In genomic region chr1:103110701-103111100, GRCh38 we compare ENCODE assay signal across 31 cellular contexts. TPM values are rescaled to one million over a fixed set of nuclear protein-coding genes. Genes with fewer than 3 reads are reported as not detected.
DNase-seq lines count a peak whose midpoint lies in the region; ATAC-seq and TF ChIP-seq lines count a peak whose summit lies in the region.
"Had no signal": no experiment of that assay in that cellular context is flagged by ENCODE, and none has a peak within 500 bp of the region (broad histone marks: within the 10 kb centered on the region; RNA-seq: fewer than 3 reads in every experiment).

No MANE protein-coding gene starts in this region.

- POLR2A ChIA-PET in SK-N-SH (lab: Yijun Ruan, JAX), result no interaction called here

- CTCF ChIA-PET in SK-N-SH (lab: Yijun Ruan, JAX), result interaction anchor here (0.9 to 5.4 kb wide), 4 partner anchors 8 to 404 kb away, joined by 3 to 119 read pairs (median 4); no protein-coding TSS in a partner anchor

- TF ChIP-seq CTCF in SK-N-SH (IDR thresholded peaks at IDR 0.05) (no peak), smooth muscle cell (IDR thresholded peaks at IDR 0.05; ENCODE audit: borderline replicate concordance, insufficient read depth, poor library complexity, severe bottlenecking) (no peak)

- no peaks in the 10 kb centered on the region for H3K9me2 ChIP-seq in SK-N-SH

- ATAC-seq in SK-N-SH treated with all-trans-retinoic acid at 6 μM for 48 hours (no peak), GM18873 (IDR thresholded peaks at IDR 0.05; ENCODE audit: low FRiP score, unreplicated experiment) (no peak)
- ATAC-seq: activated CD8-positive, alpha-beta memory T cell treated with anti-CD3 and anti-CD28 coated beads, Interleukin-2, amount 10 ng/mL, durations not matched to agents 7 days and 5 days; body of pancreas; gastrocnemius medialis; GM23338; K562; lower lobe of right lung; pancreas; T-cell had no signal

- H3K27me3 ChIP-seq in SK-N-SH (ENCODE audit: insufficient read depth) (no peaks in the 10 kb centered on the region), smooth muscle cell (ENCODE audit: low read depth) (no peaks in the 10 kb centered on the region)
- H3K27me3 ChIP-seq: body of pancreas, pancreas, right atrium auricular region had no signal

- H3K4me2 ChIP-seq in SK-N-SH, result no peak overlapping the region
- H3K4me2 ChIP-seq in smooth muscle cell, result no peak overlapping the region

- no peak overlapping the region for H3K27ac ChIP-seq in SK-N-SH (ENCODE audit: low read depth in 2 of 2, low read length in 1 of 2)
- peak overlapping the region; percentile 50 for H3K27ac ChIP-seq in smooth muscle cell (ENCODE audit: low read depth)
- H3K27ac ChIP-seq: 22Rv1, body of pancreas, C4-2B, gastrocnemius medialis, lower lobe of right lung, pancreas, right atrium auricular region, thoracic aorta had no signal

- H2AFZ ChIP-seq in SK-N-SH (ENCODE audit: low read depth) (0 out of 2 replicates have a peak overlapping the region, but pooled peaks have one; percentile 9), smooth muscle cell (ENCODE audit: low read depth) (no peak overlapping the region)
- H2AFZ ChIP-seq: GM23338 had no signal

- H3K36me3 ChIP-seq in SK-N-SH (replicated peaks in 1 of 2; ENCODE audit: control insufficient read depth in 1 of 2, insufficient read depth in 2 of 2, low read length in 1 of 2) (no peaks in the 10 kb centered on the region), smooth muscle cell (ENCODE audit: low read depth) (no peaks in the 10 kb centered on the region)
- H3K36me3 ChIP-seq: gastrocnemius medialis, lower lobe of right lung, pancreas, right atrium auricular region, thoracic aorta had no signal

- no CpG with 5 or more reads among the region's 1 CpG for WGBS in SK-N-SH (ENCODE audit: low lambda C conversion rate)
- WGBS in smooth muscle cell (ENCODE audit: low lambda C conversion rate), result 0% methylated on average over 1 of the region's 1 CpG

- H3K4me3 ChIP-seq in SK-N-SH (ENCODE audit: low read depth in 2 of 2, low read length in 1 of 2), result no peak overlapping the region
- H3K4me3 ChIP-seq in smooth muscle cell, result no peak overlapping the region
- H3K4me3 ChIP-seq: body of pancreas, gastrocnemius medialis, GM23338, K562, lower lobe of right lung, pancreas, right atrium auricular region, thoracic aorta had no signal

- no peak overlapping the region for H3K9ac ChIP-seq in SK-N-SH
- H3K9ac ChIP-seq in smooth muscle cell (ENCODE audit: low read depth), result no peak overlapping the region

- TF ChIP-seq EP300 in SK-N-SH (IDR thresholded peaks at IDR 0.05; ENCODE audit: borderline replicate concordance in 1 of 2, low read depth in 1 of 2, low read length in 1 of 2), result no peak

- H3K79me2 ChIP-seq in SK-N-SH (ENCODE audit: insufficient read depth), result no peaks in the 10 kb centered on the region
- H3K79me2 ChIP-seq in smooth muscle cell (ENCODE audit: low read depth), result peaks cover 6% of the 10 kb centered on the region

- H3F3A ChIP-seq in SK-N-SH (replicated peaks; ENCODE audit: insufficient read depth) (peaks cover 32% of the 10 kb centered on the region), smooth muscle cell (ENCODE audit: low read depth) (peaks cover 4% of the 10 kb centered on the region)

- in situ Hi-C loops in SK-MEL-5 (cut with HindIII; ENCODE audit: low pct_unique_long_range_greater_than_20kb, low sequenced_read_pairs), result loop anchor here (25.0 kb wide), 1 partner anchor 352 kb away; no protein-coding TSS in a partner anchor

- H4K20me1 ChIP-seq in SK-N-SH (ENCODE audit: insufficient read depth), result no peaks in the 10 kb centered on the region
- peaks cover 5% of the 10 kb centered on the region for H4K20me1 ChIP-seq in smooth muscle cell (ENCODE audit: low read depth)

- H3K4me1 ChIP-seq in SK-N-SH (ENCODE audit: control insufficient read depth in 1 of 2, insufficient read depth in 2 of 2, low read depth in 1 of 2, low read length in 1 of 2), result peaks cover 2 to 13% of the 10 kb centered on the region in 2 experiments; a peak in 3 of 4 replicates
- H3K4me1 ChIP-seq in smooth muscle cell (ENCODE audit: low read depth), result peaks cover 28% of the 10 kb centered on the region
- H3K4me1 ChIP-seq: pancreas had no signal

- DNase-seq in SK-N-SH (no peak), SK-MEL-5 (ENCODE audit: low read depth, low spot score) (peak; percentile 40), iris pigment epithelial cell (ENCODE audit: low read depth) (peak; percentile 30), smooth muscle cell (lab: John Stamatoyannopoulos, UW; ENCODE audit: unreplicated experiment) (no peak), SW480 (ENCODE audit: low spot score) (no peak), DMS114 treated with DMSO at 0.1 percent for 48 hours (lab: John Stamatoyannopoulos, UW; ENCODE audit: unreplicated experiment) (no peak)
- DNase-seq: activated CD4-positive, CD25-positive, alpha-beta regulatory T cell; activated CD8-positive, alpha-beta memory T cell treated with anti-CD3 and anti-CD28 coated beads, Interleukin-2, amount 10 ng/mL, durations not matched to agents 7 days and 5 days; activated T-cell treated with anti-CD3 and anti-CD28 coated beads, Interleukin-2, amount 50 U/mL, for 48 hours; body of pancreas; COR-L47; DMS79 treated with DMSO at 0.1 percent for 48 hours; gastrocnemius medialis; lower lobe of right lung; NCI-H1930; NCI-H2171 treated with DMSO at 0.1 percent for 48 hours; NCI-H524; nephron progenitor cell; pancreas; SIG-M5; stimulated activated CD4-positive, alpha-beta T cell treated with anti-CD3 and anti-CD28 coated beads, Interleukin-1b, Interleukin-23, amount 100 ng/mL, for 48 hours; T-cell had no signal

- no peaks in the 10 kb centered on the region; the same call in 1 of the 2 replicates for H3K9me3 ChIP-seq in SK-N-SH
- H3K9me3 ChIP-seq in smooth muscle cell (replicated peaks; ENCODE audit: low read depth), result no peaks in the 10 kb centered on the region
- H3K9me3 ChIP-seq: body of pancreas, gastrocnemius medialis, lower lobe of right lung, pancreas, right atrium auricular region, thoracic aorta had no signal

- no peak for TF ChIP-seq RAD21 in SK-N-SH (IDR thresholded peaks at IDR 0.05; ENCODE audit: low read length)

TF ChIP-seq in SK-N-SH, 30 proteins besides CTCF, POLR2A, EP300 and RAD21:
- no peak for TF ChIP-seq USF2 (IDR thresholded peaks at IDR 0.05; ENCODE audit: borderline replicate concordance, low read depth, low read length)
- TF ChIP-seq TCF12 (IDR thresholded peaks at IDR 0.05), result no peak

TF ChIP-seq in SK-N-SH treated with all-trans-retinoic acid at 6 μM for 48 hours, 23 proteins besides CTCF, POLR2A, EP300 and RAD21 (continues in another document):
- TF ChIP-seq TSHZ2 (CRISPR knock-in tag; IDR thresholded peaks at IDR 0.05) (no peak), ARNTL (CRISPR knock-in tag; IDR thresholded peaks at IDR 0.05; ENCODE audit: borderline replicate concordance, low read depth) (no peak), PPARA (CRISPR knock-in tag; IDR thresholded peaks at IDR 0.05; ENCODE audit: borderline replicate concordance) (no peak), GLIS3 (CRISPR knock-in tag; IDR thresholded peaks at IDR 0.05) (no peak), SNAI2 (CRISPR knock-in tag; IDR thresholded peaks at IDR 0.05) (no peak), ESRRG (CRISPR knock-in tag; IDR thresholded peaks at IDR 0.05) (no peak), OSR1 (CRISPR knock-in tag; IDR thresholded peaks at IDR 0.05) (no peak), TOX (CRISPR knock-in tag; IDR thresholded peaks at IDR 0.05; ENCODE audit: borderline replicate concordance) (no peak), BACH2 (CRISPR knock-in tag; IDR thresholded peaks at IDR 0.05; ENCODE audit: borderline replicate concordance) (no peak), ZC3H10 (CRISPR knock-in tag; IDR thresholded peaks at IDR 0.05) (no peak), ZNF8 (CRISPR knock-in tag; IDR thresholded peaks at IDR 0.05) (no peak)

RNA-seq across cellular contexts. Expression of gene COL11A1, which starts 2.4 kb away (rescaled TPM):
- polyA plus RNA-seq in SK-N-SH (2012; rRNA removed) (0.13 and 0.15 TPM in 2 replicates), smooth muscle cell (91.6 and 155 TPM in 2 replicates)
- 0.13 and 0.17 TPM in 2 replicates for polyA plus RNA-seq in SK-N-SH (2012; cell fraction: cytosol; rRNA removed)
- polyA plus RNA-seq in SK-N-SH (2012; cell fraction: nucleus; rRNA removed), result 0.11 and 0.12 TPM in 2 replicates
- total RNA-seq in SK-MEL-5 (2014; rRNA removed; shearing (Covaris generic)), result 0.26 TPM in 1 of 2 replicates, not detected in the other
- polyA plus RNA-seq in SK-MEL-5 (2015; cell fraction: cytosol; rRNA removed), result 0.04 and 0.06 TPM in 2 replicates
- polyA plus RNA-seq in SK-MEL-5 (2015; cell fraction: nucleus; rRNA removed), result 0.11 and 0.47 TPM in 2 replicates
- total RNA-seq in smooth muscle cell, result 236 and 297 TPM in 2 replicates
- total RNA-seq: activated CD8-positive, alpha-beta memory T cell treated with anti-CD3 and anti-CD28 coated beads, Interleukin-2, amount 10 ng/mL, durations not matched to agents 7 days and 5 days; endothelial cell of umbilical vein had no signal
- polyA plus RNA-seq: endothelial cell of umbilical vein, K562 had no signal

Comparison
In these comparisons a context has a peak if more than half of its experiments do, and no peak if none do; other contexts are left out.
1. DNase-seq: peak in SK-MEL-5 (single experiment) and iris pigment epithelial cell (single experiment); none in SK-N-SH (single experiment), smooth muscle cell (single experiment), SW480 (single experiment) and DMS114 treated with DMSO at 0.1 percent for 48 hours (single experiment).
2. RNA of gene COL11A1, which starts 2.4 kb away (total RNA-seq): 236 to 297 TPM in smooth muscle cell; 0.26 TPM in SK-MEL-5; every median in the first group is over 100 times any median in the second.